Comparison of ENCODE assay signal across 18 cellular contexts in the genomic region with DNA sequence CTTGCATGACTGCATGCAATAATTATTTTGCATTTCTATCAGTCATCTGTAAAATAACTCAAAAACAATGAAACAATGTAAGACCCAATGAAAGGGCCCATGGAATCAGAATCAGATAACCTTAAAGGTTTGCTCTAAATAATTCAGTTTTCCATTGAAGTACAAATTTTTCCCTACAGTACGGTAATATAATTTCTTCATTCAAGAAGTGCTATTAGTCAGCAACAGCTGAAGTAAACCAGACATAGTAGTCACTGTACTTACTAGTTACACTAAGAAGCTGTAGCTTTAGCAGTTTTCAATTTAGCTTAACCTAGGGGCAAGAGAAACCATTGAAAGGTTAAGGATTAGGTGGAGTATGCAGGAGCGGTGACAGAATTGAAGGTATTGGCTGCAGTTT.
"Had no signal": no experiment of that assay in that cellular context is flagged by ENCODE, and none has a peak within 500 bp of the region (broad histone marks: within the 10 kb centered on the region; RNA-seq: fewer than 3 reads in every experiment).

No MANE protein-coding gene starts in this region.

- H3K36me3 Mint-ChIP-seq: natural killer cell had no signal

- H3K9me3 Mint-ChIP-seq: activated CD4-positive, alpha-beta memory T cell treated with anti-CD3 and anti-CD28 coated beads, Interleukin-2, amount 10 ng/mL, durations not matched to agents 7 days and 5 days; activated naive CD8-positive, alpha-beta T cell treated with anti-CD3 and anti-CD28 coated beads, Interleukin-2, amount 10 ng/mL, durations not matched to agents 7 days and 5 days; activated T-cell treated with anti-CD3 and anti-CD28 coated beads, Interleukin-2, amount 50 U/mL, for 72 hours; natural killer cell; stimulated activated naive CD8-positive, alpha-beta T cell treated with anti-CD3 and anti-CD28 coated beads, Interleukin-15, Interleukin-2, amounts not matched to agents 100 ng/mL and 50 ng/mL, for 24 hours had no signal

- H3K27ac Mint-ChIP-seq: activated CD4-positive, alpha-beta memory T cell treated with anti-CD3 and anti-CD28 coated beads, Interleukin-2, amount 10 ng/mL, durations not matched to agents 7 days and 5 days; activated CD4-positive, alpha-beta T cell treated with anti-CD3 and anti-CD28 coated beads for 36 hours; activated naive CD8-positive, alpha-beta T cell treated with anti-CD3 and anti-CD28 coated beads, Interleukin-2, amount 10 ng/mL, durations not matched to agents 7 days and 5 days; activated T-cell treated with anti-CD3 and anti-CD28 coated beads, Interleukin-2, amount 50 U/mL, for 72 hours; natural killer cell; stimulated activated naive CD8-positive, alpha-beta T cell treated with anti-CD3 and anti-CD28 coated beads, Interleukin-15, Interleukin-2, amounts not matched to agents 100 ng/mL and 50 ng/mL, for 24 hours had no signal

- ATAC-seq: activated CD4-positive, alpha-beta T cell treated with anti-CD3 and anti-CD28 coated beads for 36 hours; activated T-cell treated with anti-CD3 and anti-CD28 coated beads, Interleukin-2, amount 50 U/mL, for 72 hours; mucosa of descending colon; natural killer cell; sciatic nerve; upper lobe of right lung had no signal

- H3K9me3 ChIP-seq: mucosa of descending colon, prostate gland, upper lobe of right lung had no signal

- H3K4me3 Mint-ChIP-seq: activated CD4-positive, alpha-beta memory T cell treated with anti-CD3 and anti-CD28 coated beads, Interleukin-2, amount 10 ng/mL, durations not matched to agents 7 days and 5 days; activated CD4-positive, alpha-beta T cell treated with anti-CD3 and anti-CD28 coated beads for 36 hours; activated naive CD8-positive, alpha-beta T cell treated with anti-CD3 and anti-CD28 coated beads, Interleukin-2, amount 10 ng/mL, durations not matched to agents 7 days and 5 days; activated T-cell treated with anti-CD3 and anti-CD28 coated beads, Interleukin-2, amount 50 U/mL, for 72 hours; natural killer cell; stimulated activated naive CD8-positive, alpha-beta T cell treated with anti-CD3 and anti-CD28 coated beads, Interleukin-15, Interleukin-2, amounts not matched to agents 100 ng/mL and 50 ng/mL, for 24 hours had no signal

- H3K27ac ChIP-seq: prostate gland, upper lobe of right lung, WERI-Rb-1 had no signal

- H3K4me1 ChIP-seq: prostate gland had no signal

- DNase-seq: activated CD4-positive, alpha-beta memory T cell treated with anti-CD3 and anti-CD28 coated beads, Interleukin-2, amount 10 ng/mL, durations not matched to agents 7 days and 5 days; activated CD4-positive, alpha-beta T cell treated with anti-CD3 and anti-CD28 coated beads for 36 hours; activated CD8-positive, alpha-beta memory T cell treated with anti-CD3 and anti-CD28 coated beads, Interleukin-2, amount 50 U/mL, for 4 hours; activated naive CD8-positive, alpha-beta T cell treated with anti-CD3 and anti-CD28 coated beads, Interleukin-2, amount 10 ng/mL, durations not matched to agents 7 days and 5 days; activated T-cell treated with anti-CD3 and anti-CD28 coated beads, Interleukin-2, amount 50 U/mL, for 72 hours; aorta; hypothalamus; mucosa of descending colon; natural killer cell; nucleus accumbens; stimulated activated CD4-positive, alpha-beta T cell treated with anti-CD3 and anti-CD28 coated beads, Interleukin-2, amount 100 ng/mL, for 48 hours; T-helper 1 cell; upper lobe of right lung; WERI-Rb-1 had no signal

- H3K36me3 ChIP-seq: prostate gland, upper lobe of right lung, WERI-Rb-1 had no signal

- H3K4me3 ChIP-seq: lung, mucosa of descending colon, prostate gland, upper lobe of right lung had no signal

- H3K27me3 ChIP-seq: upper lobe of right lung had no signal
